Comparison of ENCODE assay signal across 19 cellular contexts in genomic region chr12:57154076-57154475, GRCh38. TPM values are rescaled to one million over a fixed set of nuclear protein-coding genes. Genes with fewer than 3 reads are reported as not detected.
A peak's percentile ranks its signal among the peaks of the same experiment; 100 is the strongest.
DNase-seq lines count a peak whose midpoint lies in the region; ATAC-seq and TF ChIP-seq lines count a peak whose summit lies in the region.
"Had no signal": no experiment of that assay in that cellular context is flagged by ENCODE, and none has a peak within 500 bp of the region (broad histone marks: within the 10 kb centered on the region; RNA-seq: fewer than 3 reads in every experiment).

No MANE protein-coding gene starts in this region.

- peaks cover 34% of the 10 kb centered on the region for H3K4me1 ChIP-seq in right cardiac atrium (ENCODE audit: control insufficient read depth, insufficient read depth, low read length)
- peaks cover 13 to 100% (median 45%) of the 10 kb centered on the region in 12 donors for H3K4me1 ChIP-seq in heart left ventricle
- peaks cover 46 to 58% of the 10 kb centered on the region in 2 donors for H3K4me1 ChIP-seq in ascending aorta
- H3K4me1 ChIP-seq in sigmoid colon: peaks cover 0 to 62% (median 55%) of the 10 kb centered on the region in 4 donors

- intact Hi-C loops in right cardiac atrium (cut with DNase I): no loop called here
- intact Hi-C loops in heart left ventricle (cut with DNase I): no loop called here
- intact Hi-C loops in ascending aorta (cut with DNase I): no loop called here
- intact Hi-C loops in sigmoid colon (cut with DNase I): no loop called here

- WGBS in right cardiac atrium: 92% methylated on average over 6 of the region's 6 CpGs
- 89 to 95% (median 92%) methylated on average over 6 of the region's 6 CpGs for WGBS in heart left ventricle, 4 donors
- 93% methylated on average over 6 of the region's 6 CpGs for WGBS in sigmoid colon, 2 donors

- H3K27me3 ChIP-seq in right cardiac atrium (ENCODE audit: control insufficient read depth, insufficient read depth) (no peaks in the 10 kb centered on the region), heart left ventricle (no peaks in the 10 kb centered on the region), ascending aorta (no peaks in the 10 kb centered on the region), sigmoid colon (no peaks in the 10 kb centered on the region)

- H3K27ac ChIP-seq in right cardiac atrium (ENCODE audit: low read length) (no peak overlapping the region), heart left ventricle (peak overlapping the region in 2 of 12 donors; percentile 80 to 92), ascending aorta (peak overlapping the region; percentile 89 to 98), sigmoid colon (peak overlapping the region; percentile 79 to 85 (median 84))
- H3K27ac ChIP-seq: PC-9 had no signal

- H3K4me3 ChIP-seq in right cardiac atrium (ENCODE audit: low read length): no peak overlapping the region
- no peak overlapping the region for H3K4me3 ChIP-seq in heart left ventricle
- no peak overlapping the region for H3K4me3 ChIP-seq in ascending aorta
- no peak overlapping the region for H3K4me3 ChIP-seq in sigmoid colon
- H3K4me3 ChIP-seq: GM23338, PC-9 had no signal

- DNase-seq in right cardiac atrium (peak in 2 of 3 donors; percentile 42 to 50), heart left ventricle (no peak), ascending aorta (ENCODE audit: low spot score in 2 of 2) (no peak), sigmoid colon (peak; percentile 62), NCI-H345 treated with DMSO at 0.1 percent for 48 hours (lab: John Stamatoyannopoulos, UW; ENCODE audit: unreplicated experiment) (no peak), left lobe of liver (ENCODE audit: low spot score) (no peak)
- DNase-seq in stimulated activated CD4-positive, alpha-beta T cell treated with anti-CD3 and anti-CD28 coated beads, Interleukin-12 subunit alpha, Interleukin-12 subunit beta, amount 100 ng/mL, for 4 hours: no peak
- DNase-seq: C1 segment of cervical spinal cord, GDM1, KG1, NCI-H1417 treated with DMSO at 0.1 percent for 48 hours, NCI-H1930, NCI-H2171 treated with DMSO at 0.1 percent for 48 hours, NCI-H510A, NCI-H82, PC-9 had no signal

- TF ChIP-seq CTCF in heart left ventricle (IDR thresholded peaks at IDR 0.05) (no peak), ascending aorta (IDR thresholded peaks at IDR 0.05) (no peak), sigmoid colon (IDR thresholded peaks at IDR 0.05) (no peak)

- TF ChIP-seq POLR2A in heart left ventricle (IDR thresholded peaks at IDR 0.05) (no peak), sigmoid colon (IDR thresholded peaks at IDR 0.05) (no peak)

- no peak for TF ChIP-seq EP300 in sigmoid colon (IDR thresholded peaks at IDR 0.05)

- no peaks in the 10 kb centered on the region for H3K9me3 ChIP-seq in right cardiac atrium (ENCODE audit: control insufficient read depth, low read length)
- no peaks in the 10 kb centered on the region for H3K9me3 ChIP-seq in heart left ventricle
- no peaks in the 10 kb centered on the region for H3K9me3 ChIP-seq in ascending aorta
- H3K9me3 ChIP-seq in sigmoid colon: no peaks in the 10 kb centered on the region

- H3K36me3 ChIP-seq in heart left ventricle: peaks cover 0 to 73% (median 53%) of the 10 kb centered on the region in 9 donors
- peaks cover 49 to 57% of the 10 kb centered on the region in 2 donors for H3K36me3 ChIP-seq in ascending aorta
- H3K36me3 ChIP-seq in sigmoid colon: peaks cover 37 to 53% (median 39%) of the 10 kb centered on the region in 4 donors

- no peak for ATAC-seq in right cardiac atrium
- no peak for ATAC-seq in heart left ventricle
- ATAC-seq in GM19328 (IDR thresholded peaks at IDR 0.05; ENCODE audit: unreplicated experiment): no peak
- ATAC-seq in left lobe of liver: no peak
- ATAC-seq: GM23338, HCT116 had no signal

RNA-seq across cellular contexts. Expression of gene LRP1-AS, which starts 6.7 kb away (rescaled TPM):
- not detected for total RNA-seq in right cardiac atrium
- polyA plus RNA-seq in right cardiac atrium: not detected
- not detected for total RNA-seq in heart left ventricle
- polyA plus RNA-seq in heart left ventricle: not detected
- not detected for total RNA-seq in ascending aorta
- total RNA-seq in sigmoid colon: not detected
- not detected for polyA plus RNA-seq in sigmoid colon
- not detected for total RNA-seq in left lobe of liver
- total RNA-seq: GM23338, PC-9 had no signal

RNA-seq across cellular contexts. Expression of gene LRP1, which starts 25.8 kb away (rescaled TPM):
- 100 to 1,000 TPM in 3 of 4 donors, 10 to 100 TPM in 1; 79.7 to 181 (median 154) TPM for total RNA-seq in right cardiac atrium
- polyA plus RNA-seq in right cardiac atrium: 55.0 TPM
- 100 to 1,000 TPM in 4 of 9 donors, 10 to 100 TPM in 5; 51.5 to 316 (median 71.1) TPM for total RNA-seq in heart left ventricle
- 10 to 100 TPM; 23.0 to 31.5 TPM for polyA plus RNA-seq in heart left ventricle
- total RNA-seq in ascending aorta: 708 TPM
- 100 to 1,000 TPM; 147 to 262 (median 204) TPM for total RNA-seq in sigmoid colon
- polyA plus RNA-seq in sigmoid colon: 10 to 100 TPM; 11.4 to 57.9 (median 14.1) TPM
- total RNA-seq in left lobe of liver: 370 TPM

RNA-seq across cellular contexts. Expression of gene STAT6, which starts 42.9 kb away (rescaled TPM):
- 10 to 100 TPM; 77.8 to 89.6 (median 83.6) TPM for total RNA-seq in right cardiac atrium
- polyA plus RNA-seq in right cardiac atrium: 57.6 TPM
- total RNA-seq in heart left ventricle: 10 to 100 TPM; 31.6 to 87.7 (median 37.6) TPM
- 10 to 100 TPM; 39.6 to 41.0 TPM for polyA plus RNA-seq in heart left ventricle
- 188 TPM for total RNA-seq in ascending aorta
- total RNA-seq in sigmoid colon: 100 to 1,000 TPM; 105 to 163 (median 113) TPM
- polyA plus RNA-seq in sigmoid colon: 100 to 1,000 TPM in 2 of 3 donors, 10 to 100 TPM in 1; 66.1 to 210 (median 123) TPM
- 97.6 TPM for total RNA-seq in left lobe of liver

Comparison
In these comparisons a context has a peak if more than half of its experiments do, and no peak if none do; other contexts are left out.
1. DNase-seq: peak in right cardiac atrium (2 of 3) and sigmoid colon (single experiment); none in heart left ventricle (0 of 5), ascending aorta (0 of 2), stimulated activated CD4-positive, alpha-beta T cell treated with anti-CD3 and anti-CD28 coated beads, Interleukin-12 subunit alpha, Interleukin-12 subunit beta, amount 100 ng/mL, for 4 hours (single experiment), NCI-H345 treated with DMSO at 0.1 percent for 48 hours (single experiment) and left lobe of liver (single experiment).